ENCODE assay signal across 15 cellular contexts in genomic region chr2:212488611-212489010, GRCh38. TPM values are rescaled to one million over a fixed set of nuclear protein-coding genes. Genes with fewer than 3 reads are reported as not detected.
A peak's percentile ranks its signal among the peaks of the same experiment; 100 is the strongest.
DNase-seq lines count a peak whose midpoint lies in the region; TF ChIP-seq lines count a peak whose summit lies in the region.
"Had no signal": no experiment of that assay in that cellular context is flagged by ENCODE, and none has a peak within 500 bp of the region (broad histone marks: within the 10 kb centered on the region; RNA-seq: fewer than 3 reads in every experiment).

No MANE protein-coding gene starts in this region.

- in situ Hi-C loops in SK-MEL-5 (cut with HindIII; ENCODE audit: low pct_unique_long_range_greater_than_20kb, low sequenced_read_pairs) = no loop called here

- no peaks in the 10 kb centered on the region for H3K27me3 Mint-ChIP-seq in T-helper 2 cell treated with Interferon-gamma antibody and Interleukin-4, amounts not matched to agents 5 μg/mL and 100 μg/mL, for 36 hours (ENCODE audit: low read depth)
- no peaks in the 10 kb centered on the region for H3K27me3 Mint-ChIP-seq in nephron progenitor cell (ENCODE audit: low read depth, poor library complexity)
- H3K27me3 Mint-ChIP-seq: CD4-positive, alpha-beta memory T cell had no signal

- no peaks in the 10 kb centered on the region for H3K4me1 Mint-ChIP-seq in T-helper 2 cell treated with Interferon-gamma antibody and Interleukin-4, amounts not matched to agents 5 μg/mL and 100 μg/mL, for 36 hours (ENCODE audit: low read depth)
- H3K4me1 Mint-ChIP-seq in nephron progenitor cell = no peaks in the 10 kb centered on the region
- H3K4me1 Mint-ChIP-seq: CD14-positive monocyte; CD4-positive, alpha-beta memory T cell had no signal

- H3K9me3 Mint-ChIP-seq in T-helper 2 cell treated with Interferon-gamma antibody and Interleukin-4, amounts not matched to agents 5 μg/mL and 100 μg/mL, for 36 hours = no peaks in the 10 kb centered on the region
- H3K9me3 Mint-ChIP-seq in nephron progenitor cell = no peaks in the 10 kb centered on the region
- H3K9me3 Mint-ChIP-seq: CD14-positive monocyte had no signal

- no peaks in the 10 kb centered on the region for H3K36me3 Mint-ChIP-seq in T-helper 2 cell treated with Interferon-gamma antibody and Interleukin-4, amounts not matched to agents 5 μg/mL and 100 μg/mL, for 36 hours (ENCODE audit: low read depth)
- no peaks in the 10 kb centered on the region for H3K36me3 Mint-ChIP-seq in nephron progenitor cell (ENCODE audit: low read depth)
- H3K36me3 Mint-ChIP-seq: CD14-positive monocyte; CD4-positive, alpha-beta memory T cell had no signal

- no peak overlapping the region for H3K4me3 Mint-ChIP-seq in T-helper 2 cell treated with Interferon-gamma antibody and Interleukin-4, amounts not matched to agents 5 μg/mL and 100 μg/mL, for 36 hours
- no peak overlapping the region for H3K4me3 Mint-ChIP-seq in nephron progenitor cell
- H3K4me3 Mint-ChIP-seq: CD14-positive monocyte; CD4-positive, alpha-beta memory T cell had no signal

- TF ChIP-seq CTCF in nephron progenitor cell (IDR thresholded peaks at IDR 0.05) = no peak

- peak; percentile 6 for DNase-seq in DMS53 (lab: John Stamatoyannopoulos, UW)
- DNase-seq in DMS53 treated with DMSO at 0.1 percent for 48 hours (lab: John Stamatoyannopoulos, UW; ENCODE audit: unreplicated experiment) = no peak
- peak; percentile 14 for DNase-seq in SK-MEL-5 (ENCODE audit: low read depth, low spot score)
- peak; percentile 26 for DNase-seq in pons (ENCODE audit: low spot score)
- no peak for DNase-seq in T-helper 2 cell treated with Interferon-gamma antibody and Interleukin-4, amounts not matched to agents 5 μg/mL and 100 μg/mL, for 36 hours (ENCODE audit: low spot score)
- no peak for DNase-seq in nephron progenitor cell
- DNase-seq in activated CD8-positive, alpha-beta memory T cell treated with anti-CD3 and anti-CD28 coated beads for 24 hours = no peak
- DNase-seq: 8988T; CD4-positive, alpha-beta memory T cell; DMS79; GDM1; GOT3; H7 had no signal

- no peak overlapping the region for H3K27ac Mint-ChIP-seq in T-helper 2 cell treated with Interferon-gamma antibody and Interleukin-4, amounts not matched to agents 5 μg/mL and 100 μg/mL, for 36 hours
- H3K27ac Mint-ChIP-seq in nephron progenitor cell = no peak overlapping the region
- H3K27ac Mint-ChIP-seq: CD14-positive monocyte; CD4-positive, alpha-beta memory T cell had no signal

RNA-seq across cellular contexts. Expression of gene ERBB4, which starts 50.0 kb away (rescaled TPM):
- 0.32 and 0.75 TPM in 2 replicates for total RNA-seq in SK-MEL-5 (2014; rRNA removed; shearing (Covaris generic))
- polyA plus RNA-seq in SK-MEL-5 (2015; cell fraction: cytosol; rRNA removed) = 0.74 and 1.4 TPM in 2 replicates
- polyA plus RNA-seq in SK-MEL-5 (2015; cell fraction: nucleus; rRNA removed) = 0.11 and 0.14 TPM in 2 replicates
- total RNA-seq: CD4-positive, alpha-beta memory T cell had no signal
- polyA plus RNA-seq: AG04450; CD14-positive monocyte; CD4-positive, alpha-beta memory T cell had no signal

Comparison
In these comparisons a context has a peak if more than half of its experiments do, and no peak if none do; other contexts are left out.
1. DNase-seq: peak in DMS53 (single experiment), SK-MEL-5 (single experiment) and pons (single experiment); none in DMS53 treated with DMSO at 0.1 percent for 48 hours (single experiment), T-helper 2 cell treated with Interferon-gamma antibody and Interleukin-4, amounts not matched to agents 5 μg/mL and 100 μg/mL, for 36 hours (single experiment), nephron progenitor cell (single experiment) and activated CD8-positive, alpha-beta memory T cell treated with anti-CD3 and anti-CD28 coated beads for 24 hours (single experiment).